3 cellular contexts compared by ENCODE assay signal in genomic region chr6:133034509-133035206, GRCh38.
TF ChIP-seq lines count a peak whose summit lies in the region.

No MANE protein-coding gene starts in this region.

TF ChIP-seq in A549, 52 proteins besides CTCF, POLR2A, EP300 and RAD21:
- TF ChIP-seq JUNB (IDR thresholded peaks at IDR 0.05) = no peak
- peak; percentile 14 for TF ChIP-seq MAFK (IDR thresholded peaks at IDR 0.05; ENCODE audit: partially characterized antibody)
- TF ChIP-seq MAZ (IDR thresholded peaks at IDR 0.05; ENCODE audit: borderline replicate concordance, low read depth, low read length) = no peak
- TF ChIP-seq BCL3 (IDR thresholded peaks at IDR 0.05) = no peak
- TF ChIP-seq USF2 (IDR thresholded peaks at IDR 0.05) = no peak
- TF ChIP-seq SREBF2 (IDR thresholded peaks at IDR 0.05) = no peak
- TF ChIP-seq PBX3 (IDR thresholded peaks at IDR 0.05) = no peak
- TF ChIP-seq POLR2AphosphoS2 (conservative IDR thresholded peaks at IDR 0.05; ENCODE audit: low read length) = no peak
- no peak for TF ChIP-seq ZFP36 (IDR thresholded peaks at IDR 0.05; ENCODE audit: borderline replicate concordance, partially characterized antibody)

TF ChIP-seq in IMR-90, 13 proteins besides CTCF, POLR2A, EP300 and RAD21:
- no peak for TF ChIP-seq RFX5 (IDR thresholded peaks at IDR 0.05; ENCODE audit: low read depth, low read length)
- TF ChIP-seq USF2 (IDR thresholded peaks at IDR 0.05; ENCODE audit: low read depth, low read length) = no peak
- TF ChIP-seq CHD1 (IDR thresholded peaks at IDR 0.05; ENCODE audit: low read depth, low read length) = no peak
- TF ChIP-seq MXI1 (IDR thresholded peaks at IDR 0.05; ENCODE audit: borderline replicate concordance, low read depth, low read length) = no peak
- TF ChIP-seq, protein P1, sequence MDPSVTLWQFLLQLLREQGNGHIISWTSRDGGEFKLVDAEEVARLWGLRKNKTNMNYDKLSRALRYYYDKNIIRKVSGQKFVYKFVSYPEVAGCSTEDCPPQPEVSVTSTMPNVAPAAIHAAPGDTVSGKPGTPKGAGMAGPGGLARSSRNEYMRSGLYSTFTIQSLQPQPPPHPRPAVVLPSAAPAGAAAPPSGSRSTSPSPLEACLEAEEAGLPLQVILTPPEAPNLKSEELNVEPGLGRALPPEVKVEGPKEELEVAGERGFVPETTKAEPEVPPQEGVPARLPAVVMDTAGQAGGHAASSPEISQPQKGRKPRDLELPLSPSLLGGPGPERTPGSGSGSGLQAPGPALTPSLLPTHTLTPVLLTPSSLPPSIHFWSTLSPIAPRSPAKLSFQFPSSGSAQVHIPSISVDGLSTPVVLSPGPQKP (IDR thresholded peaks at IDR 0.05; ENCODE audit: borderline replicate concordance, low read depth, low read length) = no peak
- TF ChIP-seq NFE2L2 (IDR thresholded peaks at IDR 0.05; ENCODE audit: low read depth, low read length) = no peak
- no peak for TF ChIP-seq BHLHE40 (IDR thresholded peaks at IDR 0.05; ENCODE audit: low read depth, low read length)
- no peak for TF ChIP-seq FOS (IDR thresholded peaks at IDR 0.05; ENCODE audit: low read depth, low read length)
- TF ChIP-seq SMC3 (IDR thresholded peaks at IDR 0.05; ENCODE audit: low read depth, low read length) = no peak
- TF ChIP-seq MAFK (IDR thresholded peaks at IDR 0.05; ENCODE audit: low read depth, low read length) = no peak
- no peak for TF ChIP-seq CEBPB (IDR thresholded peaks at IDR 0.05; ENCODE audit: low read depth, low read length)
- no peak for TF ChIP-seq RCOR1 (IDR thresholded peaks at IDR 0.05; ENCODE audit: insufficient replicate concordance, low read length)
- TF ChIP-seq MAZ (IDR thresholded peaks at IDR 0.05; ENCODE audit: borderline replicate concordance, low read depth, low read length) = no peak

TF ChIP-seq in HepG2, 621 proteins besides CTCF, POLR2A, EP300 and RAD21 (continues in another document):
- TF ChIP-seq FOSL2 (CRISPR knock-in tag; IDR thresholded peaks at IDR 0.05) = peak; percentile 90
- peak; percentile 35 for TF ChIP-seq ZFP36 (IDR thresholded peaks at IDR 0.05; ENCODE audit: borderline replicate concordance, low read depth, low read length, partially characterized antibody)
- TF ChIP-seq HIC2 (CRISPR knock-in tag; IDR thresholded peaks at IDR 0.05; ENCODE audit: low read depth) = no peak
- no peak for TF ChIP-seq MEIS2 (CRISPR knock-in tag; IDR thresholded peaks at IDR 0.05)
- no peak for TF ChIP-seq MTF1 (CRISPR knock-in tag; IDR thresholded peaks at IDR 0.05)
- TF ChIP-seq TFAP4 (IDR thresholded peaks at IDR 0.05; ENCODE audit: borderline replicate concordance, low read depth) = 0 out of 2 replicates have a peak, but pooled peaks have one; percentile 6
- TF ChIP-seq, protein P2, sequence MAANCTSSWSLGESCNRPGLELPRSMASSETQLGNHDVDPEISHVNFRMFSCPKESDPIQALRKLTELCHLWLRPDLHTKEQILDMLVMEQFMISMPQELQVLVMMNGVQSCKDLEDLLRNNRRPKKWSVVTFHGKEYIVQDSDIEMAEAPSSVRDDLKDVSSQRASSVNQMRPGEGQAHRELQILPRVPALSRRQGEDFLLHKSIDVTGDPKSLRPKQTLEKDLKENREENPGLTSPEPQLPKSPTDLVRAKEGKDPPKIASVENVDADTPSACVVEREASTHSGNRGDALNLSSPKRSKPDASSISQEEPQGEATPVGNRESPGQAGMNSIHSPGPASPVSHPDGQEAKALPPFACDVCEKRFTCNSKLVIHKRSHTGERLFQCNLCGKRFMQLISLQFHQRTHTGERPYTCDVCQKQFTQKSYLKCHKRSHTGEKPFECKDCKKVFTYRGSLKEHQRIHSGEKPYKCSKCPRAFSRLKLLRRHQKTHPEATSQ (CRISPR knock-in tag; IDR thresholded peaks at IDR 0.05; ENCODE audit: borderline replicate concordance) = peak; percentile 74; the same call in 1 of the 2 replicates
- TF ChIP-seq, protein P3, sequence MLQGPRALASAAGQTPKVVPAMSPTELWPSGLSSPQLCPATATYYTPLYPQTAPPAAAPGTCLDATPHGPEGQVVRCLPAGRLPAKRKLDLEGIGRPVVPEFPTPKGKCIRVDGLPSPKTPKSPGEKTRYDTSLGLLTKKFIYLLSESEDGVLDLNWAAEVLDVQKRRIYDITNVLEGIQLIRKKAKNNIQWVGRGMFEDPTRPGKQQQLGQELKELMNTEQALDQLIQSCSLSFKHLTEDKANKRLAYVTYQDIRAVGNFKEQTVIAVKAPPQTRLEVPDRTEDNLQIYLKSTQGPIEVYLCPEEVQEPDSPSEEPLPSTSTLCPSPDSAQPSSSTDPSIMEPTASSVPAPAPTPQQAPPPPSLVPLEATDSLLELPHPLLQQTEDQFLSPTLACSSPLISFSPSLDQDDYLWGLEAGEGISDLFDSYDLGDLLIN (CRISPR knock-in tag; IDR thresholded peaks at IDR 0.05; ENCODE audit: borderline replicate concordance) = no peak
- TF ChIP-seq, protein P4, sequence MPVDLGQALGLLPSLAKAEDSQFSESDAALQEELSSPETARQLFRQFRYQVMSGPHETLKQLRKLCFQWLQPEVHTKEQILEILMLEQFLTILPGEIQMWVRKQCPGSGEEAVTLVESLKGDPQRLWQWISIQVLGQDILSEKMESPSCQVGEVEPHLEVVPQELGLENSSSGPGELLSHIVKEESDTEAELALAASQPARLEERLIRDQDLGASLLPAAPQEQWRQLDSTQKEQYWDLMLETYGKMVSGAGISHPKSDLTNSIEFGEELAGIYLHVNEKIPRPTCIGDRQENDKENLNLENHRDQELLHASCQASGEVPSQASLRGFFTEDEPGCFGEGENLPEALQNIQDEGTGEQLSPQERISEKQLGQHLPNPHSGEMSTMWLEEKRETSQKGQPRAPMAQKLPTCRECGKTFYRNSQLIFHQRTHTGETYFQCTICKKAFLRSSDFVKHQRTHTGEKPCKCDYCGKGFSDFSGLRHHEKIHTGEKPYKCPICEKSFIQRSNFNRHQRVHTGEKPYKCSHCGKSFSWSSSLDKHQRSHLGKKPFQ (CRISPR knock-in tag; IDR thresholded peaks at IDR 0.05; ENCODE audit: insufficient replicate concordance) = no peak
- peak; percentile 69 for TF ChIP-seq ATF1 (CRISPR knock-in tag; IDR thresholded peaks at IDR 0.05)
- TF ChIP-seq SSRP1 (CRISPR knock-in tag; IDR thresholded peaks at IDR 0.05) = peak; percentile 56; the same call in 1 of the 2 replicates
- no peak for TF ChIP-seq SRSF1 (optimal IDR thresholded peaks at IDR 0.05; ENCODE audit: low read depth, low read length)
- TF ChIP-seq ZSCAN31 (CRISPR knock-in tag; IDR thresholded peaks at IDR 0.05; ENCODE audit: low read depth) = no peak
- no peak for TF ChIP-seq ZNF501 (CRISPR knock-in tag; IDR thresholded peaks at IDR 0.05)
- no peak for TF ChIP-seq ZFP36L1 (CRISPR knock-in tag; IDR thresholded peaks at IDR 0.05)
- no peak for TF ChIP-seq TAF15 (IDR thresholded peaks at IDR 0.05; ENCODE audit: low read depth, low read length, poor library complexity, severe bottlenecking)
- TF ChIP-seq ZNF766 (CRISPR knock-in tag; IDR thresholded peaks at IDR 0.05; ENCODE audit: borderline replicate concordance) = no peak
- no peak for TF ChIP-seq ZBTB7A (CRISPR knock-in tag; IDR thresholded peaks at IDR 0.05)
- no peak for TF ChIP-seq SKIL (CRISPR knock-in tag; IDR thresholded peaks at IDR 0.05; ENCODE audit: borderline replicate concordance)
- no peak for TF ChIP-seq U2AF2 (IDR thresholded peaks at IDR 0.05; ENCODE audit: low read depth, low read length)
- TF ChIP-seq KDM1A (CRISPR knock-in tag; IDR thresholded peaks at IDR 0.05) = peak; percentile 63; the same call in 1 of the 2 replicates
- TF ChIP-seq FOXM1 (CRISPR knock-in tag; IDR thresholded peaks at IDR 0.05) = no peak
- TF ChIP-seq HOXA5 (CRISPR knock-in tag; IDR thresholded peaks at IDR 0.05) = peak; percentile 79
- no peak for TF ChIP-seq HOXA7 (CRISPR knock-in tag; IDR thresholded peaks at IDR 0.05)
- TF ChIP-seq HES4 (CRISPR knock-in tag; IDR thresholded peaks at IDR 0.05; ENCODE audit: borderline replicate concordance) = no peak
- TF ChIP-seq MYNN (CRISPR knock-in tag; IDR thresholded peaks at IDR 0.05; ENCODE audit: low read depth) = no peak
- peak; percentile 84 for TF ChIP-seq MED1 (CRISPR knock-in tag; IDR thresholded peaks at IDR 0.05)
- no peak for TF ChIP-seq IKZF4 (CRISPR knock-in tag; IDR thresholded peaks at IDR 0.05; ENCODE audit: borderline replicate concordance, low read depth, not compliant biosample characterization)
- TF ChIP-seq SP5 (CRISPR knock-in tag; IDR thresholded peaks at IDR 0.05; ENCODE audit: borderline replicate concordance, low read depth) = peak; percentile 55; the same call in 1 of the 2 replicates
- TF ChIP-seq DPF2 (CRISPR knock-in tag; IDR thresholded peaks at IDR 0.05; ENCODE audit: borderline replicate concordance, low read depth) = peak; percentile 77
- TF ChIP-seq, protein P5, sequence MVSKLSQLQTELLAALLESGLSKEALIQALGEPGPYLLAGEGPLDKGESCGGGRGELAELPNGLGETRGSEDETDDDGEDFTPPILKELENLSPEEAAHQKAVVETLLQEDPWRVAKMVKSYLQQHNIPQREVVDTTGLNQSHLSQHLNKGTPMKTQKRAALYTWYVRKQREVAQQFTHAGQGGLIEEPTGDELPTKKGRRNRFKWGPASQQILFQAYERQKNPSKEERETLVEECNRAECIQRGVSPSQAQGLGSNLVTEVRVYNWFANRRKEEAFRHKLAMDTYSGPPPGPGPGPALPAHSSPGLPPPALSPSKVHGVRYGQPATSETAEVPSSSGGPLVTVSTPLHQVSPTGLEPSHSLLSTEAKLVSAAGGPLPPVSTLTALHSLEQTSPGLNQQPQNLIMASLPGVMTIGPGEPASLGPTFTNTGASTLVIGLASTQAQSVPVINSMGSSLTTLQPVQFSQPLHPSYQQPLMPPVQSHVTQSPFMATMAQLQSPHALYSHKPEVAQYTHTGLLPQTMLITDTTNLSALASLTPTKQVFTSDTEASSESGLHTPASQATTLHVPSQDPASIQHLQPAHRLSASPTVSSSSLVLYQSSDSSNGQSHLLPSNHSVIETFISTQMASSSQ (IDR thresholded peaks at IDR 0.05; ENCODE audit: low read depth) = no peak
- TF ChIP-seq, protein P5 (CRISPR knock-in tag; IDR thresholded peaks at IDR 0.05; ENCODE audit: borderline replicate concordance) = peak; percentile 34; the same call in 1 of the 2 replicates
- TF ChIP-seq SP1 (IDR thresholded peaks at IDR 0.05) = no peak
- TF ChIP-seq SP1 (CRISPR knock-in tag; IDR thresholded peaks at IDR 0.05) = no peak
- TF ChIP-seq ZNF777 (CRISPR knock-in tag; IDR thresholded peaks at IDR 0.05) = 0 out of 2 replicates have a peak, but pooled peaks have one; percentile 31
- TF ChIP-seq, protein P6, sequence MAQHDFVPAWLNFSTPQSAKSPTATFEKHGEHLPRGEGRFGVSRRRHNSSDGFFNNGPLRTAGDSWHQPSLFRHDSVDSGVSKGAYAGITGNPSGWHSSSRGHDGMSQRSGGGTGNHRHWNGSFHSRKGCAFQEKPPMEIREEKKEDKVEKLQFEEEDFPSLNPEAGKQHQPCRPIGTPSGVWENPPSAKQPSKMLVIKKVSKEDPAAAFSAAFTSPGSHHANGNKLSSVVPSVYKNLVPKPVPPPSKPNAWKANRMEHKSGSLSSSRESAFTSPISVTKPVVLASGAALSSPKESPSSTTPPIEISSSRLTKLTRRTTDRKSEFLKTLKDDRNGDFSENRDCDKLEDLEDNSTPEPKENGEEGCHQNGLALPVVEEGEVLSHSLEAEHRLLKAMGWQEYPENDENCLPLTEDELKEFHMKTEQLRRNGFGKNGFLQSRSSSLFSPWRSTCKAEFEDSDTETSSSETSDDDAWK (CRISPR knock-in tag; IDR thresholded peaks at IDR 0.05) = no peak
- TF ChIP-seq NFATC3 (CRISPR knock-in tag; IDR thresholded peaks at IDR 0.05) = no peak
